In genomic region chr14:105475916-105476845, GRCh38 we compare ENCODE assay signal across 8 cellular contexts. TPM values are rescaled to one million over a fixed set of nuclear protein-coding genes. Genes with fewer than 3 reads are reported as not detected.
DNase-seq lines count a peak whose midpoint lies in the region; ATAC-seq, FAIRE-seq and TF ChIP-seq lines count a peak whose summit lies in the region.

No MANE protein-coding gene starts in this region.

- peaks cover 0 to 6% of the 10 kb centered on the region in 2 donors for H3K36me3 Mint-ChIP-seq in CD4-positive, alpha-beta memory T cell
- H3K36me3 Mint-ChIP-seq in nephron progenitor cell (ENCODE audit: low read depth): no peaks in the 10 kb centered on the region

- POLR2A ChIA-PET in CD4-positive, alpha-beta memory T cell (lab: Charles Lee; ENCODE audit: partially characterized antibody): interaction anchor here (1.3 to 8.3 kb wide), 3 partner anchors 10 to 411 kb away, joined by 3 to 346 read pairs (median 8); partner anchors contain the start of genes CRIP1, GPR132 and TEDC1

- no peaks in the 10 kb centered on the region for H3K9me3 ChIP-seq in CD4-positive, alpha-beta memory T cell (ENCODE audit: control insufficient read depth in 1 of 2, low read length in 2 of 2)

- peak overlapping the region in 5 of 7 donors; percentile 47 to 87 (median 68) for H3K27ac Mint-ChIP-seq in CD4-positive, alpha-beta memory T cell
- H3K27ac Mint-ChIP-seq in nephron progenitor cell: no peak overlapping the region

- peak overlapping the region in 6 of 8 donors; percentile 55 to 80 (median 72) for H3K4me3 Mint-ChIP-seq in CD4-positive, alpha-beta memory T cell
- H3K4me3 Mint-ChIP-seq in nephron progenitor cell: peak overlapping the region; percentile 70

- peaks cover 13 to 45% (median 29%) of the 10 kb centered on the region in 4 donors for H3K4me1 Mint-ChIP-seq in CD4-positive, alpha-beta memory T cell
- peaks cover 18% of the 10 kb centered on the region for H3K4me1 Mint-ChIP-seq in nephron progenitor cell

- H3K36me3 ChIP-seq in CD4-positive, alpha-beta memory T cell (ENCODE audit: insufficient read depth, low read length): no peaks in the 10 kb centered on the region

- H3K4me1 ChIP-seq in CD4-positive, alpha-beta memory T cell (ENCODE audit: insufficient read depth, low read length): peaks cover 57% of the 10 kb centered on the region

- CTCF ChIA-PET in CD4-positive, alpha-beta memory T cell (lab: Charles Lee; ENCODE audit: partially characterized antibody): interaction anchor here (0.8 to 3.0 kb wide), 2 partner anchors 14 to 63 kb away, joined by 3 to 24 read pairs; no protein-coding TSS in a partner anchor

- no peak for ATAC-seq in HG03565 (IDR thresholded peaks at IDR 0.05; ENCODE audit: unreplicated experiment)
- ATAC-seq in HG02885 (IDR thresholded peaks at IDR 0.05; ENCODE audit: poor library complexity, unreplicated experiment): no peak
- no peak for ATAC-seq in GM21381 (IDR thresholded peaks at IDR 0.05; ENCODE audit: unreplicated experiment)

- peak in 1 of 5 donors; percentile 47 for DNase-seq in CD4-positive, alpha-beta memory T cell
- DNase-seq in RCC 7860 (ENCODE audit: low spot score): peak; percentile 14
- peak; percentile 27 for DNase-seq in fibroblast of gingiva (ENCODE audit: low read depth)
- no peak for DNase-seq in nephron progenitor cell
- DNase-seq in SW480 (ENCODE audit: low spot score): no peak

- FAIRE-seq in RCC 7860 (lab: Jason Lieb, UNC): no peak

- peaks cover 0 to 9% (median 0%) of the 10 kb centered on the region in 8 donors for H3K9me3 Mint-ChIP-seq in CD4-positive, alpha-beta memory T cell
- peaks cover 3% of the 10 kb centered on the region for H3K9me3 Mint-ChIP-seq in nephron progenitor cell

- intact Hi-C loops in CD4-positive, alpha-beta memory T cell (cut with micrococcal nuclease): loop anchor here (2.0 kb wide), 1 partner anchor 15 kb away; the partner anchor contains the start of gene TEDC1

- H3K4me3 ChIP-seq in CD4-positive, alpha-beta memory T cell (ENCODE audit: low read length in 2 of 2): no peak overlapping the region

- no peak for TF ChIP-seq CTCF in nephron progenitor cell (IDR thresholded peaks at IDR 0.05)

- peak overlapping the region; percentile 46 for H3K27ac ChIP-seq in CD4-positive, alpha-beta memory T cell (ENCODE audit: low read depth, low read length)

- H3K27me3 Mint-ChIP-seq in CD4-positive, alpha-beta memory T cell: no peaks in the 10 kb centered on the region
- peaks cover 43% of the 10 kb centered on the region for H3K27me3 Mint-ChIP-seq in nephron progenitor cell (ENCODE audit: low read depth, poor library complexity)

- H3K27me3 ChIP-seq in CD4-positive, alpha-beta memory T cell (ENCODE audit: insufficient read depth, low read length): no peaks in the 10 kb centered on the region

RNA-seq across cellular contexts. Expression of gene CRIP2, which starts 1.6 kb away (rescaled TPM):
- 10 to 100 TPM; 12.1 to 13.0 TPM for total RNA-seq in CD4-positive, alpha-beta memory T cell
- 100 to 1,000 TPM in 1 of 2 donors, 10 to 100 TPM in 1; 84.5 to 256 TPM for polyA plus RNA-seq in CD4-positive, alpha-beta memory T cell

RNA-seq across cellular contexts. Expression of gene CRIP1, which starts 10.5 kb away (rescaled TPM):
- 100 to 1,000 TPM; 276 to 290 TPM for total RNA-seq in CD4-positive, alpha-beta memory T cell
- 1,000 to 10,000 TPM; 1,440 to 2,028 TPM for polyA plus RNA-seq in CD4-positive, alpha-beta memory T cell

RNA-seq across cellular contexts. Expression of gene TEDC1, which starts 14.9 kb away (rescaled TPM):
- total RNA-seq in CD4-positive, alpha-beta memory T cell: 10 to 100 TPM; 25.4 to 30.2 TPM
- 10 to 100 TPM; 10.2 to 10.4 TPM for polyA plus RNA-seq in CD4-positive, alpha-beta memory T cell

RNA-seq across cellular contexts. Expression of gene TMEM121, which starts 50.2 kb away (rescaled TPM):
- 1 to 10 TPM; 5.4 to 6.3 TPM for total RNA-seq in CD4-positive, alpha-beta memory T cell
- 1 to 10 TPM; 6.6 to 9.5 TPM for polyA plus RNA-seq in CD4-positive, alpha-beta memory T cell

RNA-seq across cellular contexts. Expression of gene MTA1, which starts 56.6 kb away (rescaled TPM):
- total RNA-seq in CD4-positive, alpha-beta memory T cell: 100 to 1,000 TPM; 122 to 123 TPM
- 1 to 10 TPM; 1.5 to 6.0 TPM for polyA plus RNA-seq in CD4-positive, alpha-beta memory T cell

Comparison
In these comparisons a context has a peak if more than half of its experiments do, and no peak if none do; other contexts are left out.
1. DNase-seq: peak in RCC 7860 (single experiment) and fibroblast of gingiva (single experiment); none in nephron progenitor cell (single experiment) and SW480 (single experiment).